In the genomic region with DNA sequence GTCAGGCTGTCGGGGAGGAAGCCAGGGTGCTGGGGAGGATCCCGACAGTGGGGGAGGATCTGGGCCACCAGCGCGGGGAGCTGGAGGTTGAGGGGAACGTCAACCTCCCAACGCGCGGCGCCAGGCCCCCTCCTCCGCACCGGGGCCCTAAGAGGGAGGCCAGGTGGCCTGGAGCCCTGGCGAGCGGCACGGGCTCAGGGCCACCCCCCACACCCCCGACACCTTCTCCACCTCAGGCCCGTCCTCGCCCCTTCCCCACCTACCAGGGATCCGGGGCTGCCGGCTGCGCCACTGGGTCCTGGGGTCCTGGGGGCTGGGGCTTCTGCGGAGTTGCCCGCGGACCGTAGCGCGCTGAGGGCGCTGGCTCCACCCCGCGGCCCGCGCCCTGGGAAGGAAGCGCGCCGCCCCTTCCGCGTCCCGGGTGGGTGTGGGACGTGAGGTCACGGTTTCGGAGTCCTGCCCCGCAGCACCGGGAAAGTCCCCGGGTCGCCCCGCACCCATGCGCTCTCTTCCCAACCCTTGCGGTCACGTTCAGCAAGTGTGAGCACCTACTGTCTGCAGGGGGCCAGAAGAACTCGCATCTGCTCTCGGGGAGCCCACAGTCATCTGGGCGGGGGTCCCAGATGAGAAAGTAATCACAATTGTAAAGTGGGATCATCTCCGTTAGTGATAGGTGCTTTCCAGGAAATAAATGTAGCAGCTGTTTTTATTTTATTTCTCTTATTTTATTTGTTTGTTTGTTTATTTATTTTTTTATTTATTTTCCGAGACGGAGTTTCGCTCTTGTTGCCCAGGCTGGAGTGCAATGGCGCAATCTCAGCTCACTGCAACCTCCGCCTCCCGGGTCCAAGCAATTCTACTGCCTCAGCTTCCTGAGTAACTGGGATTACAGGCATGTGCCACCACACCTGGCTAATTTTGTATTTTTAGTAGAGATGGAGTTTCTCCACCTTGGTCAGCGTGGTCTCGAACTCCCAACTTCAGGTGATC, we compare ENCODE assay signal across 8 cellular contexts. TPM values are rescaled to one million over a fixed set of nuclear protein-coding genes. Genes with fewer than 3 reads are reported as not detected.
DNase-seq lines count a peak whose midpoint lies in the region; ATAC-seq and TF ChIP-seq lines count a peak whose summit lies in the region.

A gene (minus strand): TSS at position 362 of the 990 bp plus-strand sequence. CDS start 13,335 bp downstream, outside the sequence.

- POLR2A ChIA-PET in CD8-positive, alpha-beta memory T cell (lab: Charles Lee), result interaction anchor here (0.7 to 1.1 kb wide), 2 partner anchors 8 to 41 kb away, joined by 3 to 7 read pairs; no protein-coding TSS in a partner anchor

- WGBS in lower leg skin, 2 donors, result 4 to 5% methylated on average over 43 to 53 of the region's 60 CpGs

- H3K36me3 Mint-ChIP-seq in CD8-positive, alpha-beta memory T cell, result peaks cover 0 to 5% (median 0%) of the 10 kb centered on the region in 3 donors
- peaks cover 40% of the 10 kb centered on the region for H3K36me3 Mint-ChIP-seq in dendritic cell treated with granulocyte-macrophage colony-stimulating factor and Interleukin-4, amounts not matched to agents 40 ng/mL and 50 ng/mL, for 4 days (ENCODE audit: low read depth)

- CTCF ChIA-PET in CD8-positive, alpha-beta memory T cell (lab: Charles Lee), result interaction anchor here (1.0 to 7.8 kb wide), 5 partner anchors 19 to 200 kb away, joined by 3 to 55 read pairs (median 6); no protein-coding TSS in a partner anchor

- intact Hi-C loops in dendritic cell treated with granulocyte-macrophage colony-stimulating factor and Interleukin-4, amounts not matched to agents 40 ng/mL and 50 ng/mL, for 4 days (cut with micrococcal nuclease), result loop anchor here (1.0 to 2.0 kb wide), 2 partner anchors 10 to 15 kb away; no protein-coding TSS in a partner anchor
- intact Hi-C loops in lower leg skin (cut with DNase I; ENCODE audit: low total_unique reads), result no loop called here

- no peaks in the 10 kb centered on the region for H3K27me3 Mint-ChIP-seq in CD8-positive, alpha-beta memory T cell
- H3K27me3 Mint-ChIP-seq in dendritic cell treated with granulocyte-macrophage colony-stimulating factor and Interleukin-4, amounts not matched to agents 40 ng/mL and 50 ng/mL, for 4 days, result no peaks in the 10 kb centered on the region

- peaks cover 38% of the 10 kb centered on the region for H3K79me2 ChIP-seq in Karpas-422 (ENCODE audit: low read length)

- H4K20me1 ChIP-seq in Karpas-422 (ENCODE audit: insufficient read depth, low read depth, low read length), result no peaks in the 10 kb centered on the region

- no peak for TF ChIP-seq POLR2A in lower leg skin (IDR thresholded peaks at IDR 0.05)

- TF ChIP-seq CTCF in lower leg skin (IDR thresholded peaks at IDR 0.05), result no peak

- H3K9me2 ChIP-seq in Karpas-422 (replicated peaks; ENCODE audit: insufficient read depth, low read length), result no peaks in the 10 kb centered on the region

- H3K27ac Mint-ChIP-seq in CD8-positive, alpha-beta memory T cell, result peak within 1 kb of the TSS; percentile 75 to 99 (median 94)
- H3K27ac Mint-ChIP-seq in dendritic cell treated with granulocyte-macrophage colony-stimulating factor and Interleukin-4, amounts not matched to agents 40 ng/mL and 50 ng/mL, for 4 days, result peak within 1 kb of the TSS; percentile 93

- peak within 1 kb of the TSS; percentile 75 for H3K4me3 ChIP-seq in CD8-positive, alpha-beta memory T cell (ENCODE audit: low read length)
- peak within 1 kb of the TSS; percentile 98 for H3K4me3 ChIP-seq in Karpas-422 (ENCODE audit: low read length)
- peak within 1 kb of the TSS; percentile 88 for H3K4me3 ChIP-seq in lower leg skin (ENCODE audit: low read depth, poor library complexity, severe bottlenecking)

- peak within 1 kb of the TSS; percentile 76 for H3K27ac ChIP-seq in CD8-positive, alpha-beta memory T cell (ENCODE audit: low read depth, low read length)
- H3K27ac ChIP-seq in Karpas-422 (ENCODE audit: low read length), result peak within 1 kb of the TSS; percentile 78

- H3K9me3 Mint-ChIP-seq in CD8-positive, alpha-beta memory T cell, result no peaks in the 10 kb centered on the region
- H3K9me3 Mint-ChIP-seq in dendritic cell treated with granulocyte-macrophage colony-stimulating factor and Interleukin-4, amounts not matched to agents 40 ng/mL and 50 ng/mL, for 4 days, result no peaks in the 10 kb centered on the region

- H3K4me3 Mint-ChIP-seq in CD8-positive, alpha-beta memory T cell, result peak within 1 kb of the TSS; percentile 87 to 95 (median 91)
- peak within 1 kb of the TSS; percentile 94 for H3K4me3 Mint-ChIP-seq in dendritic cell treated with granulocyte-macrophage colony-stimulating factor and Interleukin-4, amounts not matched to agents 40 ng/mL and 50 ng/mL, for 4 days

- H3K36me3 ChIP-seq in CD8-positive, alpha-beta memory T cell (ENCODE audit: insufficient read depth, low read length), result no peaks in the 10 kb centered on the region
- H3K36me3 ChIP-seq in Karpas-422 (ENCODE audit: insufficient read depth, low read length), result no peaks in the 10 kb centered on the region

- H3K4me1 ChIP-seq in CD8-positive, alpha-beta memory T cell (ENCODE audit: insufficient read depth, low read length), result peaks cover 18% of the 10 kb centered on the region
- H3K4me1 ChIP-seq in Karpas-422 (ENCODE audit: low read length), result peaks cover 23% of the 10 kb centered on the region

- H3K9me3 ChIP-seq in CD8-positive, alpha-beta memory T cell (ENCODE audit: low read length), result no peaks in the 10 kb centered on the region
- no peaks in the 10 kb centered on the region for H3K9me3 ChIP-seq in Karpas-422 (ENCODE audit: low read length)

- no peaks in the 10 kb centered on the region for H3K27me3 ChIP-seq in CD8-positive, alpha-beta memory T cell (ENCODE audit: insufficient read depth, low read length, poor library complexity, severe bottlenecking)
- no peaks in the 10 kb centered on the region for H3K27me3 ChIP-seq in Karpas-422 (ENCODE audit: low read length)

- DNase-seq in CD8-positive, alpha-beta memory T cell, result peak; percentile 71 to 83 (median 79)
- DNase-seq in Karpas-422 (peak; percentile 77), lower leg skin (ENCODE audit: low spot score in 2 of 2) (peak; percentile 62 to 95), NCI-H2081 treated with DMSO at 0.1 percent for 48 hours (lab: John Stamatoyannopoulos, UW) (no peak)
- DNase-seq in activated CD4-positive, alpha-beta T cell treated with anti-CD3 and anti-CD28 coated beads, Interleukin-2, amount 50 U/mL, for 1 hour, result peak; percentile 73
- DNase-seq in stimulated activated CD4-positive, alpha-beta T cell treated with anti-CD3 and anti-CD28 coated beads, TNF-alpha, amount 100 ng/mL, for 4 hours (ENCODE audit: low read depth in 3 of 3), result peak; percentile 61 to 77 (median 69)

- peak within 1 kb of the TSS; percentile 98 for H3K9ac ChIP-seq in Karpas-422 (ENCODE audit: low read length)

- ATAC-seq in GM19467 (IDR thresholded peaks at IDR 0.05; ENCODE audit: unreplicated experiment), result peak; percentile 62

- peaks cover 24 to 38% (median 30%) of the 10 kb centered on the region in 3 donors for H3K4me1 Mint-ChIP-seq in CD8-positive, alpha-beta memory T cell
- H3K4me1 Mint-ChIP-seq in dendritic cell treated with granulocyte-macrophage colony-stimulating factor and Interleukin-4, amounts not matched to agents 40 ng/mL and 50 ng/mL, for 4 days (ENCODE audit: low read depth), result peaks cover 45% of the 10 kb centered on the region

- H3K4me2 ChIP-seq in Karpas-422 (ENCODE audit: low read depth, low read length, poor library complexity, severe bottlenecking), result peak within 1 kb of the TSS; percentile 83

- peak within 1 kb of the TSS; percentile 100 for H2AFZ ChIP-seq in Karpas-422 (ENCODE audit: low read length)

RNA-seq across cellular contexts. Expression of the gene that starts here (rescaled TPM):
- total RNA-seq in CD8-positive, alpha-beta memory T cell, result 10 to 100 TPM; 24.4 to 26.5 TPM
- polyA plus RNA-seq in CD8-positive, alpha-beta memory T cell, result 13.8 TPM
- 2.1 and 2.7 TPM in 2 replicates for total RNA-seq in Karpas-422 (2014; rRNA removed; shearing (Covaris generic); ENCODE audit: low replicate concordance)
- 10 to 100 TPM in 3 of 4 donors, 1 to 10 TPM in 1; 8.0 to 34.4 (median 15.3) TPM for total RNA-seq in lower leg skin
